ENCODE assay signal across 20 cellular contexts in genomic region chr22:17145021-17145680, GRCh38. TPM values are rescaled to one million over a fixed set of nuclear protein-coding genes. Genes with fewer than 3 reads are reported as not detected.
DNase-seq lines count a peak whose midpoint lies in the region; ATAC-seq and TF ChIP-seq lines count a peak whose summit lies in the region.
"Had no signal": no experiment of that assay in that cellular context is flagged by ENCODE, and none has a peak within 500 bp of the region (broad histone marks: within the 10 kb centered on the region; RNA-seq: fewer than 3 reads in every experiment).

No MANE protein-coding gene starts in this region.

- no peak overlapping the region for H3K4me3 ChIP-seq in breast epithelium
- no peak overlapping the region for H3K4me3 ChIP-seq in SJCRH30
- H3K4me3 ChIP-seq: BLaER1, GM23338 had no signal

- H3K27ac Mint-ChIP-seq in activated CD8-positive, alpha-beta T cell treated with anti-CD3 and anti-CD28 coated beads, Interleukin-2, amount 10 ng/mL, durations not matched to agents 7 days and 5 days = peak overlapping the region; percentile 34
- H3K27ac Mint-ChIP-seq in activated CD8-positive, alpha-beta T cell treated with anti-CD3 and anti-CD28 coated beads for 36 hours = no peak overlapping the region
- peak overlapping the region; percentile 12 for H3K27ac Mint-ChIP-seq in MCF 10A (ENCODE audit: low read depth, unreplicated experiment)
- H3K27ac Mint-ChIP-seq: B cell; CD8-positive, alpha-beta T cell; GM23338 had no signal

- no peak for TF ChIP-seq CTCF in activated CD8-positive, alpha-beta T cell treated with anti-CD3 and anti-CD28 coated beads for 36 hours (IDR thresholded peaks at IDR 0.05)
- TF ChIP-seq CTCF in MCF 10A (IDR thresholded peaks at IDR 0.05; ENCODE audit: unreplicated experiment) (no peak), breast epithelium (IDR thresholded peaks at IDR 0.05) (no peak)

- no peak for ATAC-seq in activated CD8-positive, alpha-beta T cell treated with anti-CD3 and anti-CD28 coated beads, Interleukin-2, amount 10 ng/mL, durations not matched to agents 7 days and 5 days
- no peak for ATAC-seq in activated CD8-positive, alpha-beta T cell treated with anti-CD3 and anti-CD28 coated beads for 36 hours
- ATAC-seq: CD8-positive, alpha-beta T cell; GM23338; HCT116 had no signal

- H3K27me3 ChIP-seq in breast epithelium (no peaks in the 10 kb centered on the region), SJCRH30 (no peaks in the 10 kb centered on the region)
- H3K27me3 ChIP-seq: BLaER1 had no signal

- no peaks in the 10 kb centered on the region for H3K9me3 Mint-ChIP-seq in activated CD8-positive, alpha-beta T cell treated with anti-CD3 and anti-CD28 coated beads, Interleukin-2, amount 10 ng/mL, durations not matched to agents 7 days and 5 days (ENCODE audit: insufficient read depth)
- no peaks in the 10 kb centered on the region for H3K9me3 Mint-ChIP-seq in activated CD8-positive, alpha-beta T cell treated with anti-CD3 and anti-CD28 coated beads for 36 hours
- no peaks in the 10 kb centered on the region for H3K9me3 Mint-ChIP-seq in MCF 10A (ENCODE audit: unreplicated experiment)
- H3K9me3 Mint-ChIP-seq: CD4-positive, CD25-positive, alpha-beta regulatory T cell; CD8-positive, alpha-beta T cell; H9 had no signal

- POLR2A ChIA-PET in activated CD8-positive, alpha-beta T cell treated with anti-CD3 and anti-CD28 coated beads, Interleukin-2, amount 10 ng/mL, durations not matched to agents 7 days and 5 days (lab: Charles Lee) = interaction anchor here (0.5 to 0.7 kb wide), 2 partner anchors 29 to 35 kb away, joined by 3 read pairs; no protein-coding TSS in a partner anchor
- POLR2A ChIA-PET in activated CD8-positive, alpha-beta T cell treated with anti-CD3 and anti-CD28 coated beads for 36 hours (lab: Charles Lee) = interaction anchor here (0.6 to 0.7 kb wide), 3 partner anchors 14 to 332 kb away, joined by 3 read pairs; no protein-coding TSS in a partner anchor
- POLR2A ChIA-PET in MCF 10A (lab: Yijun Ruan, JAX) = interaction anchor here (1.1 kb wide), 1 partner anchor 13 kb away, joined by 6 read pairs; no protein-coding TSS in a partner anchor

- TF ChIP-seq POLR2A in breast epithelium (IDR thresholded peaks at IDR 0.05) = no peak

- H3K36me3 ChIP-seq in breast epithelium = peaks cover 6% of the 10 kb centered on the region
- peaks cover 19% of the 10 kb centered on the region for H3K36me3 ChIP-seq in SJCRH30

- DNase-seq in activated CD8-positive, alpha-beta T cell treated with anti-CD3 and anti-CD28 coated beads, Interleukin-2, amount 10 ng/mL, durations not matched to agents 7 days and 5 days = no peak
- DNase-seq in activated CD8-positive, alpha-beta T cell treated with anti-CD3 and anti-CD28 coated beads for 36 hours = no peak
- DNase-seq in MCF 10A (ENCODE audit: unreplicated experiment) = no peak
- no peak for DNase-seq in breast epithelium (ENCODE audit: low spot score in 2 of 2)
- DNase-seq in posterior vena cava (ENCODE audit: low spot score) = peak; percentile 51
- no peak for DNase-seq in SJCRH30
- no peak for DNase-seq in cerebellar cortex (ENCODE audit: low spot score)
- DNase-seq: CD4-positive, CD25-positive, alpha-beta regulatory T cell; CD8-positive, alpha-beta T cell; DMS153; DMS79; GF-D8; H9 had no signal

- no peaks in the 10 kb centered on the region for H3K27me3 Mint-ChIP-seq in activated CD8-positive, alpha-beta T cell treated with anti-CD3 and anti-CD28 coated beads, Interleukin-2, amount 10 ng/mL, durations not matched to agents 7 days and 5 days (ENCODE audit: low read depth)
- H3K27me3 Mint-ChIP-seq in activated CD8-positive, alpha-beta T cell treated with anti-CD3 and anti-CD28 coated beads for 36 hours = no peaks in the 10 kb centered on the region
- H3K27me3 Mint-ChIP-seq in MCF 10A (ENCODE audit: insufficient read depth, unreplicated experiment) = no peaks in the 10 kb centered on the region
- H3K27me3 Mint-ChIP-seq: B cell; CD4-positive, CD25-positive, alpha-beta regulatory T cell had no signal

- no peaks in the 10 kb centered on the region for H3K9me3 ChIP-seq in breast epithelium
- H3K9me3 ChIP-seq in SJCRH30 (replicated peaks) = no peaks in the 10 kb centered on the region
- H3K9me3 ChIP-seq: BLaER1, Caco-2 had no signal

- intact Hi-C loops in activated CD8-positive, alpha-beta T cell treated with anti-CD3 and anti-CD28 coated beads for 36 hours (cut with micrococcal nuclease) = no loop called here
- intact Hi-C loops in MCF 10A (cut with micrococcal nuclease) = no loop called here
- intact Hi-C loops in breast epithelium (cut with DNase I; ENCODE audit: low total_unique reads) = no loop called here
- intact Hi-C loops in posterior vena cava (cut with DNase I) = no loop called here

- H3K4me1 ChIP-seq in breast epithelium = no peaks in the 10 kb centered on the region
- H3K4me1 ChIP-seq in SJCRH30 = no peaks in the 10 kb centered on the region

- no TSS peak for BruUV-seq in MCF 10A (replicated peaks; lab: Mats Ljungman, UMichigan)

- H3K4me3 Mint-ChIP-seq in activated CD8-positive, alpha-beta T cell treated with anti-CD3 and anti-CD28 coated beads, Interleukin-2, amount 10 ng/mL, durations not matched to agents 7 days and 5 days = no peak overlapping the region
- no peak overlapping the region for H3K4me3 Mint-ChIP-seq in activated CD8-positive, alpha-beta T cell treated with anti-CD3 and anti-CD28 coated beads for 36 hours
- H3K4me3 Mint-ChIP-seq in MCF 10A (ENCODE audit: unreplicated experiment) = no peak overlapping the region
- H3K4me3 Mint-ChIP-seq: B cell; CD4-positive, CD25-positive, alpha-beta regulatory T cell; CD8-positive, alpha-beta T cell; GM23338; H9 had no signal

- CTCF ChIA-PET in activated CD8-positive, alpha-beta T cell treated with anti-CD3 and anti-CD28 coated beads, Interleukin-2, amount 10 ng/mL, durations not matched to agents 7 days and 5 days (lab: Charles Lee) = interaction anchor here (0.5 to 1.6 kb wide), 2 partner anchors 27 to 345 kb away, joined by 3 to 5 read pairs; no protein-coding TSS in a partner anchor
- CTCF ChIA-PET in activated CD8-positive, alpha-beta T cell treated with anti-CD3 and anti-CD28 coated beads for 36 hours (lab: Charles Lee) = no interaction called here
- CTCF ChIA-PET in MCF 10A (lab: Yijun Ruan, JAX) = interaction anchor here (0.6 kb wide), 1 partner anchor 58 kb away, joined by 3 read pairs; no protein-coding TSS in a partner anchor

- H3K4me1 Mint-ChIP-seq in activated CD8-positive, alpha-beta T cell treated with anti-CD3 and anti-CD28 coated beads, Interleukin-2, amount 10 ng/mL, durations not matched to agents 7 days and 5 days (ENCODE audit: low read depth) = peaks cover 8% of the 10 kb centered on the region
- H3K4me1 Mint-ChIP-seq in activated CD8-positive, alpha-beta T cell treated with anti-CD3 and anti-CD28 coated beads for 36 hours (ENCODE audit: low read depth) = peaks cover 7% of the 10 kb centered on the region
- no peaks in the 10 kb centered on the region for H3K4me1 Mint-ChIP-seq in MCF 10A (ENCODE audit: insufficient read depth, unreplicated experiment)
- H3K4me1 Mint-ChIP-seq: B cell; CD4-positive, CD25-positive, alpha-beta regulatory T cell; GM23338; H9 had no signal

- H3K36me3 Mint-ChIP-seq in activated CD8-positive, alpha-beta T cell treated with anti-CD3 and anti-CD28 coated beads, Interleukin-2, amount 10 ng/mL, durations not matched to agents 7 days and 5 days (ENCODE audit: low read depth) = peaks cover 27% of the 10 kb centered on the region
- peaks cover 28% of the 10 kb centered on the region for H3K36me3 Mint-ChIP-seq in activated CD8-positive, alpha-beta T cell treated with anti-CD3 and anti-CD28 coated beads for 36 hours (ENCODE audit: low read depth)
- peaks cover 64% of the 10 kb centered on the region for H3K36me3 Mint-ChIP-seq in MCF 10A (ENCODE audit: insufficient read depth, unreplicated experiment)

- H3K27ac ChIP-seq in breast epithelium (no peak overlapping the region), SJCRH30 (no peak overlapping the region)
- H3K27ac ChIP-seq: 22Rv1, BLaER1, C4-2B had no signal

RNA-seq across cellular contexts. Expression of gene HDHD5, which starts 13.9 kb away (rescaled TPM):
- 10 to 100 TPM; 38.5 to 40.7 TPM for total RNA-seq in activated CD8-positive, alpha-beta T cell treated with anti-CD3 and anti-CD28 coated beads, Interleukin-2, amount 10 ng/mL, durations not matched to agents 7 days and 5 days
- 10 to 100 TPM; 68.1 to 71.4 TPM for total RNA-seq in activated CD8-positive, alpha-beta T cell treated with anti-CD3 and anti-CD28 coated beads for 36 hours
- total RNA-seq in MCF 10A (2022) = 38.7 and 51.8 TPM in 2 replicates
- total RNA-seq in breast epithelium = 10 to 100 TPM; 42.0 to 54.4 (median 53.8) TPM
- total RNA-seq in posterior vena cava = 10 to 100 TPM; 19.6 to 19.9 TPM
- 48.3 and 48.7 TPM in 2 replicates for total RNA-seq in SJCRH30 (2014; rRNA removed; shearing (Covaris generic))

RNA-seq across cellular contexts. Expression of gene TMEM121B, which starts 24.0 kb away (rescaled TPM):
- under 1 TPM; 0.11 to 0.18 TPM for total RNA-seq in activated CD8-positive, alpha-beta T cell treated with anti-CD3 and anti-CD28 coated beads, Interleukin-2, amount 10 ng/mL, durations not matched to agents 7 days and 5 days
- under 1 TPM; 0.13 to 0.14 TPM for total RNA-seq in activated CD8-positive, alpha-beta T cell treated with anti-CD3 and anti-CD28 coated beads for 36 hours
- total RNA-seq in MCF 10A (2022) (0.07 TPM in 1 of 2 replicates, not detected in the other), breast epithelium (under 1 TPM in 2 of 3 donors, not detected in 1; 0.44 to 0.48 TPM), posterior vena cava (under 1 TPM; 0.38 to 0.74 TPM)
- total RNA-seq in SJCRH30 (2014; rRNA removed; shearing (Covaris generic)) = 1.8 and 1.9 TPM in 2 replicates
